Comparison of ENCODE assay signal across 22 cellular contexts in the genomic region with DNA sequence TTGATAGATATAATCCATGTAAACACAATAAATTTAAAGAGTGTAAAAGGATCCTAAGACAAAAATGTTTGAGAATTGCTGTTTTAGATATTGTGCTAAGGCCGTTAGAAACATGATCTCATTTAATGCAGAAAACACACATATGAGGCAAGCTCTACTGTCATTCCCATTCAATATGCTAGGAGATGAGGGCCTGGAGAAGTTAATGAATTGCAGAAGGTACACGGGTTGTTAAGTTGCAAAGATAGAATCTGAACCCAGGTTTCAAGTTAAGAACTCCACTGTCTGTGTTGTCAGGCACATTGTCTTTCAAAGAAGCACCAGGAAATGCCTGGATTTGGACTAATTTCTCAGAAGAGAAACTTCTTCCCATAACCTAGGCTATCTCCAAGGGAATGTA.
"Had no signal": no experiment of that assay in that cellular context is flagged by ENCODE, and none has a peak within 500 bp of the region (broad histone marks: within the 10 kb centered on the region; RNA-seq: fewer than 3 reads in every experiment).

No MANE protein-coding gene starts in this region.

- H3K27ac ChIP-seq: colonic mucosa, esophagus squamous epithelium, gastrocnemius medialis, lower lobe of right lung, prostate gland, sigmoid colon, suprapubic skin, thyroid gland had no signal

- H3K27me3 ChIP-seq: colonic mucosa, esophagus squamous epithelium, gastrocnemius medialis, sigmoid colon, suprapubic skin, thyroid gland had no signal

- DNase-seq: colonic mucosa; effector memory CD8-positive, alpha-beta T cell; erythroblast; esophagus squamous epithelium; gastrocnemius medialis; head of caudate nucleus; left colon; left ventricle myocardium superior; lower lobe of right lung; naive thymus-derived CD8-positive, alpha-beta T cell; nephron progenitor cell; nucleus accumbens; right cardiac atrium; sigmoid colon; stimulated activated CD4-positive, alpha-beta T cell treated with anti-CD3 and anti-CD28 coated beads, Interleukin-2, amount 100 ng/mL, for 24 hours; stimulated activated CD4-positive, alpha-beta T cell treated with anti-CD3 and anti-CD28 coated beads, Interleukin-4, amount 100 ng/mL, for 4 hours; stimulated activated naive CD8-positive, alpha-beta T cell treated with anti-CD3 and anti-CD28 coated beads, Interleukin-15, Interleukin-2, amounts not matched to agents 100 U/mL and 50 U/mL, for 24 hours; thyroid gland; trophoblast cell had no signal

- H3K36me3 ChIP-seq: colonic mucosa, esophagus squamous epithelium, gastrocnemius medialis, lower lobe of right lung, prostate gland, suprapubic skin, thyroid gland had no signal

- H3K4me3 ChIP-seq: colonic mucosa, esophagus squamous epithelium, gastrocnemius medialis, lower lobe of right lung, prostate gland, sigmoid colon, suprapubic skin, thyroid gland had no signal

- ATAC-seq: effector memory CD8-positive, alpha-beta T cell; gastrocnemius medialis; left colon; left ventricle myocardium superior; lower lobe of right lung; naive thymus-derived CD8-positive, alpha-beta T cell; right cardiac atrium; stimulated activated memory B cell treated with anti-CD40 and anti-IgM and Interleukin-4, amounts not matched to agents 10 μg/mL and 1 μg/mL and 100 μg/mL, for 72 hours; stimulated activated naive CD8-positive, alpha-beta T cell treated with anti-CD3 and anti-CD28 coated beads, Interleukin-15, Interleukin-2, amounts not matched to agents 100 U/mL and 50 U/mL, for 24 hours had no signal
